Comparison of ENCODE assay signal across 26 cellular contexts in genomic region chr1:20178634-20179368, GRCh38. TPM values are rescaled to one million over a fixed set of nuclear protein-coding genes. Genes with fewer than 3 reads are reported as not detected.
A peak's percentile ranks its signal among the peaks of the same experiment; 100 is the strongest.
DNase-seq lines count a peak whose midpoint lies in the region; ATAC-seq, FAIRE-seq and TF ChIP-seq lines count a peak whose summit lies in the region.
"Had no signal": no experiment of that assay in that cellular context is flagged by ENCODE, and none has a peak within 500 bp of the region (broad histone marks: within the 10 kb centered on the region; RNA-seq: fewer than 3 reads in every experiment).

No MANE protein-coding gene starts in this region.

- TF ChIP-seq CTCF in NB4 (IDR thresholded peaks at IDR 0.05; ENCODE audit: low read depth, low read length) (no peak), H1 (IDR thresholded peaks at IDR 0.05; ENCODE audit: control extremely low read depth in 1 of 3, insufficient read depth in 1 of 3, low read depth in 1 of 3, low read length in 3 of 3) (no peak), sigmoid colon (IDR thresholded peaks at IDR 0.05) (no peak)

- H3K36me3 ChIP-seq in H1 (ENCODE audit: control insufficient read depth in 2 of 4, insufficient read depth in 4 of 4, low read length in 3 of 4), result no peaks in the 10 kb centered on the region
- no peaks in the 10 kb centered on the region for H3K36me3 ChIP-seq in sigmoid colon
- no peaks in the 10 kb centered on the region for H3K36me3 ChIP-seq in HAP-1 (replicated peaks)
- H3K36me3 ChIP-seq: adrenal gland, breast epithelium, thoracic aorta had no signal

- TF ChIP-seq POLR2A in NB4 (IDR thresholded peaks at IDR 0.05; ENCODE audit: extremely low read depth, insufficient read length) (no peak), H1 (IDR thresholded peaks at IDR 0.05; ENCODE audit: control extremely low read depth in 1 of 2, low read depth in 2 of 2, low read length in 2 of 2) (no peak), sigmoid colon (IDR thresholded peaks at IDR 0.05) (no peak)

- H3K56ac ChIP-seq in H1 (replicated peaks; ENCODE audit: insufficient read length, low read depth, low read length), result no peak overlapping the region

- no peak overlapping the region for H2BK15ac ChIP-seq in H1 (ENCODE audit: low read length)

- H3K9me3 ChIP-seq in H1 (ENCODE audit: insufficient read depth in 2 of 2, low read depth in 1 of 2, low read length in 1 of 2) (peaks cover 0 to 4% of the 10 kb centered on the region in 2 experiments; a peak in 1 of 4 replicates), sigmoid colon (no peaks in the 10 kb centered on the region), HAP-1 (no peaks in the 10 kb centered on the region)
- H3K9me3 ChIP-seq: adrenal gland, breast epithelium, thoracic aorta had no signal

- H4K20me1 ChIP-seq in H1 (replicated peaks in 1 of 2; ENCODE audit: control insufficient read depth in 1 of 2, insufficient read depth in 2 of 2, low read length in 2 of 2), result no peaks in the 10 kb centered on the region

- no peak for FAIRE-seq in H1 (lab: Jason Lieb, UNC)
- FAIRE-seq: HTR-8/SVneo had no signal

- in situ Hi-C loops in HAP-1 (cut with MboI; ENCODE audit: low sequenced_read_pairs), result no loop called here

- no peak overlapping the region for H4K5ac ChIP-seq in H1 (ENCODE audit: insufficient read length, low read depth, low read length)

- H3K79me1 ChIP-seq in H1 (ENCODE audit: low read depth, low read length), result 0 out of 2 replicates have a peak, but pooled peaks cover 3% of the 10 kb centered on the region

- no peak overlapping the region for H3K4ac ChIP-seq in H1 (replicated peaks; ENCODE audit: insufficient read length, low read depth, low read length)

- no peak overlapping the region for H3K4me3 ChIP-seq in NB4 (ENCODE audit: low read depth, low read length)
- H3K4me3 ChIP-seq in H1 (ENCODE audit: extremely low read depth in 1 of 4, insufficient read depth in 2 of 4, low read depth in 3 of 4, low read length in 4 of 4), result no peak overlapping the region
- peak overlapping the region in 1 of 4 donors; percentile 13 for H3K4me3 ChIP-seq in sigmoid colon
- no peak overlapping the region for H3K4me3 ChIP-seq in HAP-1
- H3K4me3 ChIP-seq: adrenal gland, breast epithelium, smooth muscle cell, thoracic aorta had no signal

- H3K4me2 ChIP-seq in H1 (ENCODE audit: insufficient read depth in 1 of 2, low read depth in 2 of 2, low read length in 2 of 2), result no peak overlapping the region
- H3K4me2 ChIP-seq: smooth muscle cell had no signal

- H3K9ac ChIP-seq in H1 (replicated peaks in 1 of 4; ENCODE audit: extremely low read depth in 1 of 4, low read depth in 3 of 4, low read length in 3 of 4), result no peak overlapping the region; a peak in 1 of 7 replicates

- TF ChIP-seq EP300 in H1 (IDR thresholded peaks at IDR 0.05; ENCODE audit: borderline replicate concordance in 1 of 2, low read depth in 2 of 2, low read length in 2 of 2), result no peak
- peak; percentile 1 to 91 (median 76) for TF ChIP-seq EP300 in sigmoid colon (IDR thresholded peaks at IDR 0.05)

- DNase-seq in GDM1 (lab: John Stamatoyannopoulos, UW) (peak; percentile 57), NB4 (ENCODE audit: low read depth) (peak; percentile 62), H1 (ENCODE audit: low read depth in 1 of 2, low spot score in 2 of 2) (no peak), sigmoid colon (peak; percentile 80), left lobe of liver (ENCODE audit: low spot score) (no peak), dedifferentiated amniotic fluid mesenchymal stem cell (ENCODE audit: extremely low spot score) (no peak), HAP-1 (ENCODE audit: low spot score in 2 of 2) (no peak)
- DNase-seq: activated CD4-positive, alpha-beta T cell treated with anti-CD3 and anti-CD28 coated beads, Interleukin-2, amount 10 ng/mL, durations not matched to agents 24 days and 14 days; activated gamma-delta T cell; adrenal gland; EL; foreskin fibroblast; hippocampal formation; islet precursor cell; naive thymus-derived CD4-positive, alpha-beta T cell; NCI-H1436 treated with DMSO at 0.1 percent for 48 hours; NCI-H2227 treated with DMSO at 0.1 percent for 48 hours; NCI-H82; stimulated activated CD8-positive, alpha-beta memory T cell treated with anti-CD3 and anti-CD28 coated beads, Interleukin-4, amount 100 ng/mL, for 48 hours had no signal

- H3K79me2 ChIP-seq in H1 (ENCODE audit: control insufficient read depth in 1 of 2, insufficient read depth in 2 of 2, low read length in 2 of 2), result no peaks in the 10 kb centered on the region; a peak in 1 of 4 replicates

- TF ChIP-seq RAD21 in H1 (IDR thresholded peaks at IDR 0.05 in 1 of 2, conservative IDR thresholded peaks at IDR 0.05 in 1 of 2; ENCODE audit: low read depth in 2 of 2, low read length in 2 of 2), result no peak

- POLR2A ChIA-PET in H1 (lab: Charles Lee; ENCODE audit: partially characterized antibody), result interaction anchor here (0.6 kb wide), 1 partner anchor 118 kb away, joined by 3 read pairs; no protein-coding TSS in a partner anchor

- no peak for ATAC-seq in left lobe of liver
- ATAC-seq: naive thymus-derived CD4-positive, alpha-beta T cell had no signal

- no peak overlapping the region for H2AFZ ChIP-seq in H1 (ENCODE audit: low read length)

- no peak overlapping the region for H3K14ac ChIP-seq in H1 (ENCODE audit: insufficient read length)

- no peak overlapping the region for H2BK5ac ChIP-seq in H1 (ENCODE audit: low read depth, low read length)

- no peaks in the 10 kb centered on the region; a peak in 1 of 7 replicates for H3K4me1 ChIP-seq in H1 (replicated peaks in 1 of 4; ENCODE audit: control insufficient read depth in 3 of 4, insufficient read depth in 4 of 4, low read length in 3 of 4)
- peaks cover 0 to 79% (median 39%) of the 10 kb centered on the region in 4 donors for H3K4me1 ChIP-seq in sigmoid colon
- no peaks in the 10 kb centered on the region for H3K4me1 ChIP-seq in HAP-1
- H3K4me1 ChIP-seq: breast epithelium had no signal

- H3K18ac ChIP-seq in H1 (ENCODE audit: extremely low read depth, low read length), result no peak overlapping the region

- 79% methylated on average over 13 of the region's 13 CpGs; no CpG with 5 or more reads in 1 of the 2 experiments for WGBS in H1 (ENCODE audit: extremely low coverage in 1 of 2, insufficient coverage in 1 of 2, insufficient read length in 1 of 2, insufficient replicate concordance in 2 of 2, low coverage in 1 of 2, low lambda C conversion rate in 2 of 2, missing lambda C conversion rate in 1 of 2), 2 experiments
- WGBS in sigmoid colon, 2 donors, result 87 to 90% methylated on average over 13 of the region's 13 CpGs

- H4K8ac ChIP-seq in H1 (ENCODE audit: extremely low read depth, insufficient read depth, low read length), result no peak overlapping the region

- no peak overlapping the region for H2BK20ac ChIP-seq in H1 (ENCODE audit: low read length)

- H2BK12ac ChIP-seq in H1 (ENCODE audit: low read depth, low read length), result no peak overlapping the region

- no peak overlapping the region for H2BK120ac ChIP-seq in H1 (replicated peaks; ENCODE audit: low read depth, low read length)

- no peaks in the 10 kb centered on the region for H3K23me2 ChIP-seq in H1 (ENCODE audit: low read depth, low read length)

- CTCF ChIA-PET in H1 (lab: Charles Lee; ENCODE audit: partially characterized antibody), result interaction anchor here (0.7 to 8.3 kb wide), 16 partner anchors 9 to 383 kb away, joined by 3 to 90 read pairs (median 5); no protein-coding TSS in a partner anchor

- peaks cover 0 to 7% (median 2%) of the 10 kb centered on the region in 4 experiments; a peak in 4 of 7 replicates for H3K27me3 ChIP-seq in H1 (replicated peaks in 1 of 4; ENCODE audit: control insufficient read depth in 3 of 4, extremely low read depth in 1 of 4, insufficient read depth in 3 of 4, low read length in 3 of 4)
- H3K27me3 ChIP-seq in sigmoid colon, result no peaks in the 10 kb centered on the region
- 0 out of 2 replicates have a peak, but pooled peaks cover 2% of the 10 kb centered on the region for H3K27me3 ChIP-seq in HAP-1 (ENCODE audit: low read depth)
- H3K27me3 ChIP-seq: adrenal gland, breast epithelium had no signal

- H3K23ac ChIP-seq in H1 (ENCODE audit: insufficient read length), result no peak overlapping the region

- 0 out of 2 replicates have a peak overlapping the region, but pooled peaks have one; percentile 0 for H2AK5ac ChIP-seq in H1 (ENCODE audit: low read depth, low read length)

- H4K91ac ChIP-seq in H1 (replicated peaks; ENCODE audit: insufficient read length, low read length), result no peak overlapping the region

- intact Hi-C loops in sigmoid colon (cut with DNase I), result no loop called here

- H3K27ac ChIP-seq in H1 (ENCODE audit: low read depth, low read length) (no peak overlapping the region), sigmoid colon (peak overlapping the region; percentile 73 to 99 (median 78))
- H3K27ac ChIP-seq: adrenal gland, breast epithelium, thoracic aorta had no signal

RNA-seq across cellular contexts. Expression of gene UBXN10, which starts 7.1 kb away (rescaled TPM):
- 0.43 and 0.44 TPM in 2 replicates for total RNA-seq in H1 (2021; fragmentation: NEBNext Ultra II Directional; extraction: Animal tissue kit (Norgen Biotek cat#: 25700))
- polyA plus RNA-seq in H1 (2011; rRNA removed) (0.50 and 0.68 TPM in 2 replicates), sigmoid colon (1 to 10 TPM; 2.9 to 7.8 (median 3.7) TPM)
- polyA plus RNA-seq in H1 (2011; cell fraction: cytosol; rRNA removed), result 0.67 TPM
- 0.48 TPM for polyA plus RNA-seq in H1 (2011; cell fraction: nucleus; rRNA removed)
- polyA plus RNA-seq in H1 (2012, experiment 1 of 2), result 0.48 to 0.86 TPM (median 0.74 TPM) in 4 replicates
- 0.20 TPM for polyA plus RNA-seq in H1 (2012, experiment 2 of 2)
- 0.36 TPM for polyA plus RNA-seq in H1 (2013, experiment 1 of 2)
- polyA plus RNA-seq in H1 (2013, experiment 2 of 2), result 0.40 TPM
- 1.3 and 1.5 TPM in 2 replicates for polyA minus RNA-seq in H1 (2011; rRNA and poly(A)+ RNA removed)
- 0.22 TPM for polyA minus RNA-seq in H1 (2011; cell fraction: cytosol; rRNA and poly(A)+ RNA removed)
- 1.2 TPM for polyA minus RNA-seq in H1 (2011; cell fraction: nucleus; rRNA and poly(A)+ RNA removed)
- total RNA-seq in sigmoid colon (10 to 100 TPM; 14.6 to 25.0 (median 23.1) TPM), left lobe of liver (1.3 TPM)
- total RNA-seq: LHCN-M2 had no signal

RNA-seq across cellular contexts. Expression of gene PLA2G2C, which starts 7.5 kb away (rescaled TPM):
- not detected in 2 replicates for total RNA-seq in H1 (2021; fragmentation: NEBNext Ultra II Directional; extraction: Animal tissue kit (Norgen Biotek cat#: 25700))
- polyA plus RNA-seq in H1 (2011; rRNA removed), result not detected in 2 replicates
- not detected for polyA plus RNA-seq in H1 (2011; cell fraction: cytosol; rRNA removed)
- not detected for polyA plus RNA-seq in H1 (2011; cell fraction: nucleus; rRNA removed)
- polyA plus RNA-seq in H1 (2012, experiment 1 of 2), result not detected in 4 replicates
- polyA plus RNA-seq in H1 (2012, experiment 2 of 2), result not detected
- not detected for polyA plus RNA-seq in H1 (2013, experiment 1 of 2)
- not detected for polyA plus RNA-seq in H1 (2013, experiment 2 of 2)
- not detected in 2 replicates for polyA minus RNA-seq in H1 (2011; rRNA and poly(A)+ RNA removed)
- polyA minus RNA-seq in H1 (2011; cell fraction: cytosol; rRNA and poly(A)+ RNA removed), result not detected
- polyA minus RNA-seq in H1 (2011; cell fraction: nucleus; rRNA and poly(A)+ RNA removed), result not detected
- total RNA-seq in sigmoid colon, result 1 to 10 TPM in 3 of 4 donors, under 1 TPM in 1; 0.82 to 5.5 (median 1.5) TPM
- polyA plus RNA-seq in sigmoid colon, result under 1 TPM in 1 of 3 donors, not detected in 2; 0.09 TPM
- total RNA-seq in left lobe of liver, result not detected
- total RNA-seq: dermis microvascular lymphatic vessel endothelial cell, LHCN-M2, progenitor cell of endocrine pancreas, thoracic aorta had no signal
- polyA plus RNA-seq: naive thymus-derived CD4-positive, alpha-beta T cell; smooth muscle cell had no signal

RNA-seq across cellular contexts. Expression of gene PLA2G2F, which starts 39.7 kb away (rescaled TPM):
- not detected in 2 replicates for total RNA-seq in H1 (2021; fragmentation: NEBNext Ultra II Directional; extraction: Animal tissue kit (Norgen Biotek cat#: 25700))
- polyA plus RNA-seq in H1 (2011; rRNA removed), result not detected in 2 replicates
- polyA plus RNA-seq in H1 (2011; cell fraction: cytosol; rRNA removed), result not detected
- not detected for polyA plus RNA-seq in H1 (2011; cell fraction: nucleus; rRNA removed)
- polyA plus RNA-seq in H1 (2012, experiment 1 of 2), result not detected in 4 replicates
- not detected for polyA plus RNA-seq in H1 (2012, experiment 2 of 2)
- not detected for polyA plus RNA-seq in H1 (2013, experiment 1 of 2)
- not detected for polyA plus RNA-seq in H1 (2013, experiment 2 of 2)
- polyA minus RNA-seq in H1 (2011; rRNA and poly(A)+ RNA removed), result not detected in 2 replicates
- not detected for polyA minus RNA-seq in H1 (2011; cell fraction: cytosol; rRNA and poly(A)+ RNA removed)
- not detected for polyA minus RNA-seq in H1 (2011; cell fraction: nucleus; rRNA and poly(A)+ RNA removed)
- not detected for total RNA-seq in sigmoid colon
- polyA plus RNA-seq in sigmoid colon, result under 1 TPM in 2 of 3 donors, not detected in 1; 0.60 to 0.80 TPM
- total RNA-seq in left lobe of liver, result not detected
- total RNA-seq: activated CD4-positive, alpha-beta T cell treated with anti-CD3 and anti-CD28 coated beads, Interleukin-2, amount 10 ng/mL, durations not matched to agents 24 days and 14 days; adrenal gland; breast epithelium; dermis microvascular lymphatic vessel endothelial cell; LHCN-M2; naive thymus-derived CD4-positive, alpha-beta T cell; progenitor cell of endocrine pancreas; thoracic aorta had no signal
- polyA plus RNA-seq: naive thymus-derived CD4-positive, alpha-beta T cell had no signal

RNA-seq across cellular contexts. Expression of gene PLA2G2D, which starts 59.5 kb away (rescaled TPM):
- not detected in 2 replicates for total RNA-seq in H1 (2021; fragmentation: NEBNext Ultra II Directional; extraction: Animal tissue kit (Norgen Biotek cat#: 25700))
- polyA plus RNA-seq in H1 (2011; rRNA removed), result not detected in 2 replicates
- not detected for polyA plus RNA-seq in H1 (2011; cell fraction: cytosol; rRNA removed)
- polyA plus RNA-seq in H1 (2011; cell fraction: nucleus; rRNA removed), result not detected
- not detected in 4 replicates for polyA plus RNA-seq in H1 (2012, experiment 1 of 2)
- polyA plus RNA-seq in H1 (2012, experiment 2 of 2), result not detected
- polyA plus RNA-seq in H1 (2013, experiment 1 of 2), result not detected
- not detected for polyA plus RNA-seq in H1 (2013, experiment 2 of 2)
- not detected in 2 replicates for polyA minus RNA-seq in H1 (2011; rRNA and poly(A)+ RNA removed)
- polyA minus RNA-seq in H1 (2011; cell fraction: cytosol; rRNA and poly(A)+ RNA removed), result not detected
- polyA minus RNA-seq in H1 (2011; cell fraction: nucleus; rRNA and poly(A)+ RNA removed), result not detected
- under 1 TPM in 1 of 4 donors, not detected in 3; 0.16 TPM for total RNA-seq in sigmoid colon
- polyA plus RNA-seq in sigmoid colon, result 1 to 10 TPM in 1 of 3 donors, not detected in 2; 8.6 TPM
- not detected for total RNA-seq in left lobe of liver
- total RNA-seq: activated CD4-positive, alpha-beta T cell treated with anti-CD3 and anti-CD28 coated beads, Interleukin-2, amount 10 ng/mL, durations not matched to agents 24 days and 14 days; adrenal gland; dermis microvascular lymphatic vessel endothelial cell; LHCN-M2; naive thymus-derived CD4-positive, alpha-beta T cell; progenitor cell of endocrine pancreas; smooth muscle cell; thoracic aorta had no signal
- polyA plus RNA-seq: adrenal gland; naive thymus-derived CD4-positive, alpha-beta T cell; smooth muscle cell had no signal

Comparison
In these comparisons a context has a peak if more than half of its experiments do, and no peak if none do; other contexts are left out.
1. DNase-seq: peak in GDM1 (single experiment), NB4 (single experiment) and sigmoid colon (single experiment); none in H1 (0 of 2), left lobe of liver (single experiment), dedifferentiated amniotic fluid mesenchymal stem cell (single experiment) and HAP-1 (0 of 2).